In the genomic region with DNA sequence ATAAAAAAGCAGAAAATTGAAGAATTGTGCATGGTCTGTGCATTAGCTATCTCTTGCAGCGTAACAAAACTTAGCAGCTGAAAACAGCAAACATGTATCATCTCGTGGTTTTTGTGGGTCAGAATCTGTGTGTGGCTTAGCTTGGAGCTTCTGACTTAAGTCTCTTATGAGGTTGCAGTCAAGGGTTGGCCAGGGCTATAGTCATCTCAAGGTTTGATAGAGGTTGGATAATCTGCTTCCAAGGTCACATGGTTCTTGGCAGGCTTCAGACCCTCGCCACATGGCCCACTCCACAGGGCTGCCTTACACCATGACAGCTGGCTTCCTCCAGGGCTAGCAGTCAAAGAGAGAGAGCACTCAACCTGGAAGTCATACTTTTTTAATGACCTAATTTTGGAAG, we compare ENCODE assay signal across 15 cellular contexts. TPM values are rescaled to one million over a fixed set of nuclear protein-coding genes. Genes with fewer than 3 reads are reported as not detected.
A peak's percentile ranks its signal among the peaks of the same experiment; 100 is the strongest.
DNase-seq lines count a peak whose midpoint lies in the region; ATAC-seq and TF ChIP-seq lines count a peak whose summit lies in the region.
"Had no signal": no experiment of that assay in that cellular context is flagged by ENCODE, and none has a peak within 500 bp of the region (broad histone marks: within the 10 kb centered on the region; RNA-seq: fewer than 3 reads in every experiment).

No MANE protein-coding gene starts in this region.

- H3F3A ChIP-seq in PC-9 (ENCODE audit: insufficient read depth, low read depth) = no peaks in the 10 kb centered on the region

- no peak overlapping the region for H3K4me2 ChIP-seq in PC-9
- H3K4me2 ChIP-seq: smooth muscle cell had no signal

- intact Hi-C loops in PC-9 (cut with micrococcal nuclease; ENCODE audit: unreplicated experiment) = no loop called here
- intact Hi-C loops in activated T-helper 2 cell treated with anti-CD3 and anti-CD28 coated beads, Interferon-gamma antibody, Interleukin-2, Interleukin-4, amounts not matched to agents 10 μg/mL and 5 μg/mL and 100 μg/mL, durations not matched to agents 14 hours and 24 hours and 36 hours (cut with micrococcal nuclease) = loop anchor here (5.0 kb wide), 1 partner anchor 35 kb away; a partner anchor contains a TSS

- peaks cover 14% of the 10 kb centered on the region for H3K4me1 Mint-ChIP-seq in activated T-helper 2 cell treated with anti-CD3 and anti-CD28 coated beads, Interferon-gamma antibody, Interleukin-2, Interleukin-4, amounts not matched to agents 10 μg/mL and 5 μg/mL and 100 μg/mL, durations not matched to agents 14 hours and 24 hours and 36 hours (ENCODE audit: low read depth)
- H3K4me1 Mint-ChIP-seq: WTC11 had no signal

- TF ChIP-seq CTCF in BE2C (IDR thresholded peaks at IDR 0.05; ENCODE audit: low read depth, low read length) (no peak), fibroblast of mammary gland (conservative IDR thresholded peaks at IDR 0.05; ENCODE audit: control insufficient read depth, insufficient read depth, low read depth, low read length) (no peak), PC-9 (conservative IDR thresholded peaks at IDR 0.05) (no peak)

- H3K9me2 ChIP-seq in PC-9 (ENCODE audit: insufficient read depth) = no peaks in the 10 kb centered on the region

- H3K27ac ChIP-seq in SJCRH30 (peak overlapping the region; percentile 37), PC-9 (no peak overlapping the region)
- H3K27ac ChIP-seq: adrenal gland, gastroesophageal sphincter had no signal

- H3K36me3 Mint-ChIP-seq in activated T-helper 2 cell treated with anti-CD3 and anti-CD28 coated beads, Interferon-gamma antibody, Interleukin-2, Interleukin-4, amounts not matched to agents 10 μg/mL and 5 μg/mL and 100 μg/mL, durations not matched to agents 14 hours and 24 hours and 36 hours (ENCODE audit: low read depth) = peaks cover 27% of the 10 kb centered on the region
- H3K36me3 Mint-ChIP-seq: WTC11 had no signal

- H3K4me3 ChIP-seq in BE2C (ENCODE audit: low read depth, low read length) = no peak overlapping the region
- H3K4me3 ChIP-seq in SJCRH30 = no peak overlapping the region
- H3K4me3 ChIP-seq in fibroblast of mammary gland (ENCODE audit: control insufficient read depth, low read depth, low read length) = no peak overlapping the region
- no peak overlapping the region for H3K4me3 ChIP-seq in PC-9
- H3K4me3 ChIP-seq: adrenal gland, gastroesophageal sphincter, HAP-1, smooth muscle cell had no signal

- no peak overlapping the region for H3K4me3 Mint-ChIP-seq in activated T-helper 2 cell treated with anti-CD3 and anti-CD28 coated beads, Interferon-gamma antibody, Interleukin-2, Interleukin-4, amounts not matched to agents 10 μg/mL and 5 μg/mL and 100 μg/mL, durations not matched to agents 14 hours and 24 hours and 36 hours (ENCODE audit: low read depth)
- H3K4me3 Mint-ChIP-seq: WTC11 had no signal

- H3K9me3 ChIP-seq in BE2C (no peaks in the 10 kb centered on the region), SJCRH30 (replicated peaks) (no peaks in the 10 kb centered on the region), PC-9 (ENCODE audit: insufficient read depth, low read depth) (no peaks in the 10 kb centered on the region)
- H3K9me3 ChIP-seq: adrenal gland, gastroesophageal sphincter, HAP-1 had no signal

- BruUV-seq in PC-9 (replicated peaks; lab: Mats Ljungman, UMichigan) = no TSS peak

- H3K4me1 ChIP-seq in BE2C = no peaks in the 10 kb centered on the region; the same call in 1 of the 2 replicates
- H3K4me1 ChIP-seq in SJCRH30 = no peaks in the 10 kb centered on the region; the same call in 1 of the 2 replicates
- H3K4me1 ChIP-seq in PC-9 (replicated peaks; ENCODE audit: insufficient read depth) = no peaks in the 10 kb centered on the region
- H3K4me1 ChIP-seq: HAP-1 had no signal

- POLR2A ChIA-PET in PC-9 (lab: Charles Lee; ENCODE audit: unreplicated experiment) = interaction anchor here (0.7 kb wide), 1 partner anchor 36 kb away, joined by 3 read pairs; a partner anchor contains a TSS

- H3K9me3 Mint-ChIP-seq in activated T-helper 2 cell treated with anti-CD3 and anti-CD28 coated beads, Interferon-gamma antibody, Interleukin-2, Interleukin-4, amounts not matched to agents 10 μg/mL and 5 μg/mL and 100 μg/mL, durations not matched to agents 14 hours and 24 hours and 36 hours = peaks cover 8% of the 10 kb centered on the region
- H3K9me3 Mint-ChIP-seq: WTC11 had no signal

- H2AFZ ChIP-seq in PC-9 = no peak overlapping the region

- peak; percentile 56 for ATAC-seq in GM18502 (IDR thresholded peaks at IDR 0.05; ENCODE audit: poor library complexity, unreplicated experiment)
- ATAC-seq: gastroesophageal sphincter, WTC11 had no signal

- no peaks in the 10 kb centered on the region for H3K79me2 ChIP-seq in PC-9 (ENCODE audit: low read depth)

- DNase-seq in BE2C (peak; percentile 27), SJCRH30 (peak; percentile 65), fibroblast of mammary gland (ENCODE audit: low read depth) (peak; percentile 64), DMS79 (lab: John Stamatoyannopoulos, UW) (no peak), PC-9 (no peak)
- no peak for DNase-seq in activated effector memory CD4-positive, alpha-beta T cell treated with Interleukin-2 at 50 U/mL for 16 hours
- DNase-seq in activated T-helper 2 cell treated with anti-CD3 and anti-CD28 coated beads, Interferon-gamma antibody, Interleukin-2, Interleukin-4, amounts not matched to agents 10 μg/mL and 5 μg/mL and 100 μg/mL, durations not matched to agents 14 hours and 24 hours and 36 hours (ENCODE audit: low spot score) = no peak
- DNase-seq: adrenal gland, NCI-H226, SHP77 treated with DMSO at 0.1 percent for 48 hours had no signal

- H3K36me3 ChIP-seq in BE2C (no peaks in the 10 kb centered on the region), SJCRH30 (peaks cover 7% of the 10 kb centered on the region), PC-9 (ENCODE audit: low read depth) (no peaks in the 10 kb centered on the region)
- H3K36me3 ChIP-seq: adrenal gland, gastroesophageal sphincter, HAP-1 had no signal

- H3K27ac Mint-ChIP-seq in activated T-helper 2 cell treated with anti-CD3 and anti-CD28 coated beads, Interferon-gamma antibody, Interleukin-2, Interleukin-4, amounts not matched to agents 10 μg/mL and 5 μg/mL and 100 μg/mL, durations not matched to agents 14 hours and 24 hours and 36 hours = no peak overlapping the region
- H3K27ac Mint-ChIP-seq: WTC11 had no signal

- no peaks in the 10 kb centered on the region for H4K20me1 ChIP-seq in PC-9 (ENCODE audit: insufficient read depth)

- CTCF ChIA-PET in PC-9 (lab: Charles Lee) = no interaction called here

- H3K27me3 Mint-ChIP-seq in activated T-helper 2 cell treated with anti-CD3 and anti-CD28 coated beads, Interferon-gamma antibody, Interleukin-2, Interleukin-4, amounts not matched to agents 10 μg/mL and 5 μg/mL and 100 μg/mL, durations not matched to agents 14 hours and 24 hours and 36 hours (ENCODE audit: low read depth) = no peaks in the 10 kb centered on the region

- H3K27me3 ChIP-seq in BE2C = no peaks in the 10 kb centered on the region
- H3K27me3 ChIP-seq in SJCRH30 = no peaks in the 10 kb centered on the region
- no peaks in the 10 kb centered on the region for H3K27me3 ChIP-seq in PC-9 (ENCODE audit: insufficient read depth, low read depth)
- H3K27me3 ChIP-seq: adrenal gland, gastroesophageal sphincter had no signal

RNA-seq across cellular contexts. Expression of a gene that starts 35.9 kb away (rescaled TPM):
- 20.5 TPM for polyA plus RNA-seq in BE2C (2012; ENCODE audit: insufficient read depth, insufficient read length, low read depth)
- total RNA-seq in SJCRH30 (2014; rRNA removed; shearing (Covaris generic)) = 15.2 and 17.7 TPM in 2 replicates
- total RNA-seq in PC-9 (2021) = 9.1 and 13.1 TPM in 2 replicates
- total RNA-seq in activated T-helper 2 cell treated with anti-CD3 and anti-CD28 coated beads, Interferon-gamma antibody, Interleukin-2, Interleukin-4, amounts not matched to agents 10 μg/mL and 5 μg/mL and 100 μg/mL, durations not matched to agents 14 hours and 24 hours and 36 hours = 18.8 and 21.6 TPM in 2 replicates

RNA-seq across cellular contexts. Expression of a gene that starts 36.1 kb away (rescaled TPM):
- polyA plus RNA-seq in BE2C (2012; ENCODE audit: insufficient read depth, insufficient read length, low read depth) = 28.1 TPM
- total RNA-seq in SJCRH30 (2014; rRNA removed; shearing (Covaris generic)) = 22.8 and 23.5 TPM in 2 replicates
- total RNA-seq in PC-9 (2021) = 16.2 and 17.8 TPM in 2 replicates
- total RNA-seq in activated T-helper 2 cell treated with anti-CD3 and anti-CD28 coated beads, Interferon-gamma antibody, Interleukin-2, Interleukin-4, amounts not matched to agents 10 μg/mL and 5 μg/mL and 100 μg/mL, durations not matched to agents 14 hours and 24 hours and 36 hours = 21.0 and 21.7 TPM in 2 replicates

Comparison
In these comparisons a context has a peak if more than half of its experiments do, and no peak if none do; other contexts are left out.
1. DNase-seq: peak in BE2C (single experiment), SJCRH30 (2 of 2) and fibroblast of mammary gland (single experiment); none in activated effector memory CD4-positive, alpha-beta T cell treated with Interleukin-2 at 50 U/mL for 16 hours (single experiment), DMS79 (single experiment), PC-9 (0 of 2) and activated T-helper 2 cell treated with anti-CD3 and anti-CD28 coated beads, Interferon-gamma antibody, Interleukin-2, Interleukin-4, amounts not matched to agents 10 μg/mL and 5 μg/mL and 100 μg/mL, durations not matched to agents 14 hours and 24 hours and 36 hours (single experiment).